In genomic region chr15:35141743-35142356, GRCh38 we compare ENCODE assay signal across 14 cellular contexts. TPM values are rescaled to one million over a fixed set of nuclear protein-coding genes. Genes with fewer than 3 reads are reported as not detected.
A peak's percentile ranks its signal among the peaks of the same experiment; 100 is the strongest.
DNase-seq lines count a peak whose midpoint lies in the region; ATAC-seq and TF ChIP-seq lines count a peak whose summit lies in the region.
"Had no signal": no experiment of that assay in that cellular context is flagged by ENCODE, and none has a peak within 500 bp of the region (broad histone marks: within the 10 kb centered on the region; RNA-seq: fewer than 3 reads in every experiment).

No MANE protein-coding gene starts in this region.

- H3K4me1 ChIP-seq in A673 (ENCODE audit: insufficient read depth, low read length, poor library complexity, severe bottlenecking): no peaks in the 10 kb centered on the region
- peaks cover 0 to under 1% of the 10 kb centered on the region in 2 donors for H3K4me1 ChIP-seq in gastrocnemius medialis
- H3K4me1 ChIP-seq: body of pancreas, upper lobe of right lung had no signal

- POLR2A ChIA-PET in A673 (lab: Charles Lee; ENCODE audit: low non-redundant PET): interaction anchor here (0.6 kb wide), 1 partner anchor 917 kb away, joined by 4 read pairs; no protein-coding TSS in a partner anchor

- H3K4me3 ChIP-seq in A673 (ENCODE audit: low read depth, low read length, poor library complexity, severe bottlenecking) (no peak overlapping the region), gastrocnemius medialis (no peak overlapping the region)
- H3K4me3 ChIP-seq: body of pancreas, upper lobe of right lung had no signal

- H3K9me3 ChIP-seq in A673 (ENCODE audit: low read depth, low read length, poor library complexity, severe bottlenecking) (no peaks in the 10 kb centered on the region), gastrocnemius medialis (no peaks in the 10 kb centered on the region)
- H3K9me3 ChIP-seq: body of pancreas, upper lobe of right lung had no signal

- H3K36me3 ChIP-seq in A673 (ENCODE audit: insufficient read depth, low read length, poor library complexity, severe bottlenecking) (no peaks in the 10 kb centered on the region), gastrocnemius medialis (no peaks in the 10 kb centered on the region)
- H3K36me3 ChIP-seq: upper lobe of right lung had no signal

- H3K27me3 ChIP-seq in A673 (replicated peaks; ENCODE audit: insufficient read depth, low read depth, low read length, poor library complexity) (no peaks in the 10 kb centered on the region), gastrocnemius medialis (no peaks in the 10 kb centered on the region)
- H3K27me3 ChIP-seq: body of pancreas, upper lobe of right lung had no signal

- no peak for TF ChIP-seq POLR2A in gastrocnemius medialis (IDR thresholded peaks at IDR 0.05)

- H3K27ac ChIP-seq in A673 (ENCODE audit: low read depth, low read length, poor library complexity, severe bottlenecking): no peak overlapping the region
- no peak overlapping the region for H3K27ac ChIP-seq in gastrocnemius medialis
- H3K27ac ChIP-seq: body of pancreas, upper lobe of right lung had no signal

- CTCF ChIA-PET in A673 (lab: Charles Lee): no interaction called here

- intact Hi-C loops in A673 (cut with micrococcal nuclease; ENCODE audit: unreplicated experiment) (no loop called here), gastrocnemius medialis (cut with DNase I; ENCODE audit: low total_unique reads) (no loop called here)

- TF ChIP-seq CTCF in A673 (conservative IDR thresholded peaks at IDR 0.05; ENCODE audit: low read depth, low read length): no peak
- no peak for TF ChIP-seq CTCF in gastrocnemius medialis (IDR thresholded peaks at IDR 0.05 in 4 of 5, conservative IDR thresholded peaks at IDR 0.05 in 1 of 5)

- DNase-seq in A673 (ENCODE audit: low spot score): peak; percentile 6
- peak; percentile 90 for DNase-seq in H4 (ENCODE audit: low spot score)
- DNase-seq in foreskin melanocyte: peak; percentile 85
- DNase-seq in gastrocnemius medialis: no peak
- DNase-seq in stimulated activated CD4-positive, alpha-beta T cell treated with anti-CD3 and anti-CD28 coated beads, Interleukin-4, amount 100 ng/mL, for 1 hour: no peak
- DNase-seq in T1000 (lab: John Stamatoyannopoulos, UW): no peak
- DNase-seq: activated CD8-positive, alpha-beta memory T cell treated with anti-CD3 and anti-CD28 coated beads for 24 hours; body of pancreas; hippocampal formation; NCI-H2107; upper lobe of right lung had no signal

- in situ Hi-C loops in gastrocnemius medialis (cut with MboI; ENCODE audit: low sequenced_read_pairs in 4 of 4): no loop called here

- ATAC-seq in SK-N-SH treated with all-trans-retinoic acid at 6 μM for 48 hours: peak; percentile 91
- ATAC-seq in gastrocnemius medialis: no peak
- ATAC-seq in HG02981 (IDR thresholded peaks at IDR 0.05; ENCODE audit: unreplicated experiment): no peak
- ATAC-seq: body of pancreas; natural killer cell treated with Interleukin-12 subunit alpha and Interleukin-12 subunit beta and Interleukin-15 and Interleukin-18, amount 100 ng/mL, for 72 hours; upper lobe of right lung had no signal

- no TSS peak for BruUV-seq in A673 (replicated peaks; lab: Mats Ljungman, UMichigan)

TF ChIP-seq in SK-N-SH treated with all-trans-retinoic acid at 6 μM for 48 hours, 23 proteins besides CTCF, POLR2A, EP300 and RAD21:
- no peak for TF ChIP-seq ZNF8 (CRISPR knock-in tag; IDR thresholded peaks at IDR 0.05)
- TF ChIP-seq TOX (CRISPR knock-in tag; IDR thresholded peaks at IDR 0.05; ENCODE audit: borderline replicate concordance): peak; percentile 30; the same call in 1 of the 2 replicates
- TF ChIP-seq CSRNP3 (CRISPR knock-in tag; IDR thresholded peaks at IDR 0.05): no peak

RNA-seq across cellular contexts. Expression of gene NANOGP8, which starts 56.8 kb away (rescaled TPM):
- total RNA-seq in A673 (2021): not detected in 2 replicates
- total RNA-seq in H4 (2014; rRNA removed; shearing (Covaris generic)): not detected in 2 replicates
- total RNA-seq in gastrocnemius medialis: not detected
- total RNA-seq: natural killer cell treated with Interleukin-12 subunit alpha and Interleukin-12 subunit beta and Interleukin-15 and Interleukin-18, amount 100 ng/mL, for 72 hours; upper lobe of right lung had no signal

Comparison
In these comparisons a context has a peak if more than half of its experiments do, and no peak if none do; other contexts are left out.
1. DNase-seq: peak in A673 (single experiment), H4 (single experiment) and foreskin melanocyte (single experiment); none in gastrocnemius medialis (0 of 2), stimulated activated CD4-positive, alpha-beta T cell treated with anti-CD3 and anti-CD28 coated beads, Interleukin-4, amount 100 ng/mL, for 1 hour (single experiment) and T1000 (single experiment).